ENCODE assay signal across 1 cellular context in the genomic region with DNA sequence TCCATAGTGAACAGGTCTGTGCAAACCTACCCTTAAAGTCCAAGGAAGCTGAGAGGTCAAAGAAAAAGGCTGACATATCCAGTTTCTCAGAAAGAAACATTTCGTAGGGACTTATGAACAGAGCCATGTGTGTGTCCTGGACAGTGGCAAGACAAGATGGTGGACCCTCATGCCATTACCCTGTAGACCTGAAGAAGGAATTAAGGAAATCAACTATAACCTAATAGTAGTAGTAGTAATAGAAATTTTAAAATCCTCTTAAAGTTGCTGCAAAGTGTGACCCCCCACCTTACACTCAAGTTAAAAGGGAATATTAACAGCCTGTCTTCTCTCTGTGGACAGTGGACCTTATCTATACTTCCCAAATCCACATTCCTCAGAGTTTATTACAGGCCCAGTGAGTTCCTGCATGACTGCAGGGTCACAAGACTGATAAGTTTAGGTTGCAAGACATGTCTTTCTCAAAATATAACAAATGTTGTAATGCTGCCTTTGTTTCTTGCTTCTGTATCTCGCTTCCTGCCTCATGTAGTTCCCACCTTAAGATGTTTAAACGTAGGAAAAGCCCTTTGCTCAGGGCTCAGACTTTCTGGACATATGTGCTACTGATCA.
TF ChIP-seq lines count a peak whose summit lies in the region.

No MANE protein-coding gene starts in this region.

TF ChIP-seq in K562, 482 proteins besides CTCF, POLR2A, EP300 and RAD21 (continues in another document):
- TF ChIP-seq ZNF76 (CRISPR knock-in tag; IDR thresholded peaks at IDR 0.05; ENCODE audit: borderline replicate concordance) (no peak), IFI16 (CRISPR knock-in tag; IDR thresholded peaks at IDR 0.05) (no peak), E4F1 (CRISPR knock-in tag; IDR thresholded peaks at IDR 0.05; ENCODE audit: borderline replicate concordance) (no peak), CBX3 (IDR thresholded peaks at IDR 0.05; ENCODE audit: borderline replicate concordance in 1 of 2, low read length in 2 of 2) (no peak), RBM25 (IDR thresholded peaks at IDR 0.05; ENCODE audit: low read depth, low read length, severe bottlenecking) (no peak), ZNF263 (CRISPR knock-in tag; IDR thresholded peaks at IDR 0.05; ENCODE audit: borderline replicate concordance) (no peak), KLF16 (IDR thresholded peaks at IDR 0.05) (no peak), HCFC1 (IDR thresholded peaks at IDR 0.05; ENCODE audit: low read depth, low read length) (no peak), BACH1 (tag; IDR thresholded peaks at IDR 0.05) (no peak), FOXJ2 (tag; IDR thresholded peaks at IDR 0.05) (no peak), HNRNPUL1 (IDR thresholded peaks at IDR 0.05; ENCODE audit: low read length) (no peak), GTF2E2 (tag; IDR thresholded peaks at IDR 0.05) (no peak), SIX5 (IDR thresholded peaks at IDR 0.05; ENCODE audit: borderline replicate concordance in 1 of 2, insufficient read depth in 1 of 2, low read depth in 1 of 2, low read length in 2 of 2) (no peak), ZNF143 (CRISPR knock-in tag; IDR thresholded peaks at IDR 0.05) (no peak), TBP (optimal IDR thresholded peaks at IDR 0.05; ENCODE audit: low read depth, low read length) (no peak), SMAD2 (IDR thresholded peaks at IDR 0.05; ENCODE audit: low read depth, low read length) (no peak), PHTF2 (CRISPR knock-in tag; IDR thresholded peaks at IDR 0.05) (no peak), RBM15 (IDR thresholded peaks at IDR 0.05; ENCODE audit: insufficient read depth, low read length) (no peak), PHF20 (IDR thresholded peaks at IDR 0.05; ENCODE audit: partially characterized antibody) (no peak), ZNF584 (CRISPR knock-in tag; IDR thresholded peaks at IDR 0.05; ENCODE audit: low read depth) (no peak; the same call in 1 of the 2 replicates), HIVEP1 (CRISPR knock-in tag; IDR thresholded peaks at IDR 0.05) (no peak), HDAC6 (IDR thresholded peaks at IDR 0.05; ENCODE audit: low read depth, low read length) (no peak), MCM2 (IDR thresholded peaks at IDR 0.05; ENCODE audit: low read depth) (no peak), CCNT2 (IDR thresholded peaks at IDR 0.05; ENCODE audit: borderline replicate concordance, extremely low read depth, insufficient read length, low read depth, low read length) (no peak), TEAD1 (CRISPR knock-in tag; IDR thresholded peaks at IDR 0.05) (peak in 1 of 2 experiments; percentile 91; a peak in 2 of 4 replicates), TAF15 (IDR thresholded peaks at IDR 0.05; ENCODE audit: low read depth, low read length) (no peak), PTBP1 (IDR thresholded peaks at IDR 0.05; ENCODE audit: low read depth, low read length) (no peak), PYGO2 (tag; IDR thresholded peaks at IDR 0.05) (no peak), ZC3H8 (IDR thresholded peaks at IDR 0.05) (no peak), ID3 (CRISPR knock-in tag; IDR thresholded peaks at IDR 0.05) (no peak), ID3 (tag; IDR thresholded peaks at IDR 0.05) (peak; percentile 49; the same call in 1 of the 2 replicates), E2F1 (CRISPR knock-in tag; IDR thresholded peaks at IDR 0.05) (no peak), CBX2 (IDR thresholded peaks at IDR 0.05; ENCODE audit: insufficient read depth, low read length, poor library complexity, severe bottlenecking) (no peak), DIDO1 (tag; IDR thresholded peaks at IDR 0.05; ENCODE audit: low read depth) (no peak), RAD51 (IDR thresholded peaks at IDR 0.05; ENCODE audit: borderline replicate concordance, low read depth) (no peak), ZNF324 (CRISPR knock-in tag; IDR thresholded peaks at IDR 0.05) (no peak), CEBPB (tag; IDR thresholded peaks at IDR 0.05) (no peak), ZNF23 (CRISPR knock-in tag; IDR thresholded peaks at IDR 0.05) (no peak), ZNF274 (IDR thresholded peaks at IDR 0.05; ENCODE audit: borderline replicate concordance, low read depth, low read length) (no peak), MCM7 (IDR thresholded peaks at IDR 0.05) (no peak), SETDB1 (IDR thresholded peaks at IDR 0.05; ENCODE audit: low read length) (no peak), SRSF7 (optimal IDR thresholded peaks at IDR 0.05; ENCODE audit: low read depth, low read length) (no peak), ZNF384 (IDR thresholded peaks at IDR 0.05; ENCODE audit: low read depth, low read length) (no peak), E2F5 (CRISPR knock-in tag; IDR thresholded peaks at IDR 0.05) (no peak), ERF (CRISPR knock-in tag; IDR thresholded peaks at IDR 0.05) (0 out of 2 replicates have a peak, but pooled peaks have one; percentile 14), BRD9 (IDR thresholded peaks at IDR 0.05; ENCODE audit: low read depth, partially characterized antibody) (no peak), DEAF1 (CRISPR knock-in tag; IDR thresholded peaks at IDR 0.05) (0 out of 2 replicates have a peak, but pooled peaks have one; percentile 4), ZNF239 (CRISPR knock-in tag; IDR thresholded peaks at IDR 0.05) (peak; percentile 7; the same call in 1 of the 2 replicates), COPS2 (conservative IDR thresholded peaks at IDR 0.05) (no peak), MECOM (CRISPR knock-in tag; IDR thresholded peaks at IDR 0.05) (no peak), ZNF830 (CRISPR knock-in tag; IDR thresholded peaks at IDR 0.05) (no peak)
- TF ChIP-seq, protein P1, sequence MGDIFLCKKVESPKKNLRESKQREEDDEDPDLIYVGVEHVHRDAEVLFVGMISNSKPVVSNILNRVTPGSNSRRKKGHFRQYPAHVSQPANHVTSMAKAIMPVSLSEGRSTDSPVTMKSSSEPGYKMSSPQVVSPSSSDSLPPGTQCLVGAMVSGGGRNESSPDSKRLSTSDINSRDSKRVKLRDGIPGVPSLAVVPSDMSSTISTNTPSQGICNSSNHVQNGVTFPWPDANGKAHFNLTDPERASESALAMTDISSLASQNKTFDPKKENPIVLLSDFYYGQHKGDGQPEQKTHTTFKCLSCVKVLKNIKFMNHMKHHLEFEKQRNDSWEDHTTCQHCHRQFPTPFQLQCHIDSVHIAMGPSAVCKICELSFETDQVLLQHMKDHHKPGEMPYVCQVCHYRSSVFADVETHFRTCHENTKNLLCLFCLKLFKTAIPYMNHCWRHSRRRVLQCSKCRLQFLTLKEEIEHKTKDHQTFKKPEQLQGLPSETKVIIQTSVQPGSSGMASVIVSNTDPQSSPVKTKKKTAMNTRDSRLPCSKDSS (IDR thresholded peaks at IDR 0.05; ENCODE audit: low read depth, partially characterized antibody) = no peak
- TF ChIP-seq, protein P2, sequence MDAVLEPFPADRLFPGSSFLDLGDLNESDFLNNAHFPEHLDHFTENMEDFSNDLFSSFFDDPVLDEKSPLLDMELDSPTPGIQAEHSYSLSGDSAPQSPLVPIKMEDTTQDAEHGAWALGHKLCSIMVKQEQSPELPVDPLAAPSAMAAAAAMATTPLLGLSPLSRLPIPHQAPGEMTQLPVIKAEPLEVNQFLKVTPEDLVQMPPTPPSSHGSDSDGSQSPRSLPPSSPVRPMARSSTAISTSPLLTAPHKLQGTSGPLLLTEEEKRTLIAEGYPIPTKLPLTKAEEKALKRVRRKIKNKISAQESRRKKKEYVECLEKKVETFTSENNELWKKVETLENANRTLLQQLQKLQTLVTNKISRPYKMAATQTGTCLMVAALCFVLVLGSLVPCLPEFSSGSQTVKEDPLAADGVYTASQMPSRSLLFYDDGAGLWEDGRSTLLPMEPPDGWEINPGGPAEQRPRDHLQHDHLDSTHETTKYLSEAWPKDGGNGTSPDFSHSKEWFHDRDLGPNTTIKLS (IDR thresholded peaks at IDR 0.05; ENCODE audit: borderline replicate concordance, low read depth) = no peak
- TF ChIP-seq, protein P3, sequence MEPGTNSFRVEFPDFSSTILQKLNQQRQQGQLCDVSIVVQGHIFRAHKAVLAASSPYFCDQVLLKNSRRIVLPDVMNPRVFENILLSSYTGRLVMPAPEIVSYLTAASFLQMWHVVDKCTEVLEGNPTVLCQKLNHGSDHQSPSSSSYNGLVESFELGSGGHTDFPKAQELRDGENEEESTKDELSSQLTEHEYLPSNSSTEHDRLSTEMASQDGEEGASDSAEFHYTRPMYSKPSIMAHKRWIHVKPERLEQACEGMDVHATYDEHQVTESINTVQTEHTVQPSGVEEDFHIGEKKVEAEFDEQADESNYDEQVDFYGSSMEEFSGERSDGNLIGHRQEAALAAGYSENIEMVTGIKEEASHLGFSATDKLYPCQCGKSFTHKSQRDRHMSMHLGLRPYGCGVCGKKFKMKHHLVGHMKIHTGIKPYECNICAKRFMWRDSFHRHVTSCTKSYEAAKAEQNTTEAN (CRISPR knock-in tag; IDR thresholded peaks at IDR 0.05) = no peak
- TF ChIP-seq, protein P4, sequence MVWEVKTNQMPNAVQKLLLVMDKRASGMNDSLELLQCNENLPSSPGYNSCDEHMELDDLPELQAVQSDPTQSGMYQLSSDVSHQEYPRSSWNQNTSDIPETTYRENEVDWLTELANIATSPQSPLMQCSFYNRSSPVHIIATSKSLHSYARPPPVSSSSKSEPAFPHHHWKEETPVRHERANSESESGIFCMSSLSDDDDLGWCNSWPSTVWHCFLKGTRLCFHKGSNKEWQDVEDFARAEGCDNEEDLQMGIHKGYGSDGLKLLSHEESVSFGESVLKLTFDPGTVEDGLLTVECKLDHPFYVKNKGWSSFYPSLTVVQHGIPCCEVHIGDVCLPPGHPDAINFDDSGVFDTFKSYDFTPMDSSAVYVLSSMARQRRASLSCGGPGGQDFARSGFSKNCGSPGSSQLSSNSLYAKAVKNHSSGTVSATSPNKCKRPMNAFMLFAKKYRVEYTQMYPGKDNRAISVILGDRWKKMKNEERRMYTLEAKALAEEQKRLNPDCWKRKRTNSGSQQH (CRISPR knock-in tag; IDR thresholded peaks at IDR 0.05) = no peak
- TF ChIP-seq, protein P5, sequence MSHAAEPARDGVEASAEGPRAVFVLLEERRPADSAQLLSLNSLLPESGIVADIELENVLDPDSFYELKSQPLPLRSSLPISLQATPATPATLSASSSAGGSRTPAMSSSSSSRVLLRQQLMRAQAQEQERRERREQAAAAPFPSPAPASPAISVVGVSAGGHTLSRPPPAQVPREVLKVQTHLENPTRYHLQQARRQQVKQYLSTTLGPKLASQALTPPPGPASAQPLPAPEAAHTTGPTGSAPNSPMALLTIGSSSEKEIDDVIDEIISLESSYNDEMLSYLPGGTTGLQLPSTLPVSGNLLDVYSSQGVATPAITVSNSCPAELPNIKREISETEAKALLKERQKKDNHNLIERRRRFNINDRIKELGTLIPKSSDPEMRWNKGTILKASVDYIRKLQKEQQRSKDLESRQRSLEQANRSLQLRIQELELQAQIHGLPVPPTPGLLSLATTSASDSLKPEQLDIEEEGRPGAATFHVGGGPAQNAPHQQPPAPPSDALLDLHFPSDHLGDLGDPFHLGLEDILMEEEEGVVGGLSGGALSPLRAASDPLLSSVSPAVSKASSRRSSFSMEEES (CRISPR knock-in tag; IDR thresholded peaks at IDR 0.05) = peak; percentile 42; the same call in 1 of the 2 replicates
- TF ChIP-seq, protein P6, sequence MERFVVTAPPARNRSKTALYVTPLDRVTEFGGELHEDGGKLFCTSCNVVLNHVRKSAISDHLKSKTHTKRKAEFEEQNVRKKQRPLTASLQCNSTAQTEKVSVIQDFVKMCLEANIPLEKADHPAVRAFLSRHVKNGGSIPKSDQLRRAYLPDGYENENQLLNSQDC (CRISPR knock-in tag; IDR thresholded peaks at IDR 0.05) = no peak
